In the genomic region with DNA sequence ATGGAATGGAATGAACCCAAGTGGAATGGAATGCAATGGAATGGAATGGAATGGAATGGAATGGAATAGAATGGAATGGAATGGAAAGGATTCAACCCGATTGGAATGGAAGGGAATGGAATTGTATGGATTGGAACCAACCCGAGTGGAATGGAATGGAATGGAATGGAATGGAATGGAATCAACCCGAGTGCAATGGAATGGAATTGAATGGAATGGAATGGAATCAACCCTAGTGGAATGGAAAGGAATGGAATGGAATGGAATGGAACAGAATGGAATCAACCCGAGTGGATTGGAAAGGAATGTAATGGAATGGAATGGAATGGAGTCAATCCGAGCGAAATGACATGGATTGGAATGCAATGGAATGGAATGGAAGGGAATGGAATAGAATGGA, we compare ENCODE assay signal across 7 cellular contexts.
DNase-seq lines count a peak whose midpoint lies in the region; ATAC-seq and TF ChIP-seq lines count a peak whose summit lies in the region.
"Not testable (repeated sequence)": the region's sequence is repeated elsewhere in the genome, so short reads cannot be mapped to it uniquely, and the experiment has no call there.

No MANE protein-coding gene starts in this region.

- ATAC-seq in GM18858 (IDR thresholded peaks at IDR 0.05; ENCODE audit: unreplicated experiment) (peak; percentile 28), GM21717 (IDR thresholded peaks at IDR 0.05; ENCODE audit: unreplicated experiment) (peak; percentile 37), HG03108 (IDR thresholded peaks at IDR 0.05; ENCODE audit: unreplicated experiment) (peak; percentile 28), RWPE2 (ENCODE audit: low read depth) (peak; percentile 44; the same call in 1 of the 3 replicates), heart left ventricle (peak; percentile 69 to 84 (median 82))

- TF ChIP-seq CTCF in RWPE2 (IDR thresholded peaks at IDR 0.05; ENCODE audit: poor library complexity, severe bottlenecking); heart left ventricle (IDR thresholded peaks at IDR 0.05): not testable (repeated sequence)

- H3K4me3 ChIP-seq in RWPE2 (ENCODE audit: severe bottlenecking); heart left ventricle: not testable (repeated sequence)

- H3K4me1 ChIP-seq in RWPE2 (ENCODE audit: insufficient read depth, poor library complexity, severe bottlenecking); heart left ventricle: not testable (repeated sequence)

- not testable (repeated sequence) for H3K27me3 ChIP-seq in RWPE2 (ENCODE audit: insufficient read depth, poor library complexity, severe bottlenecking); heart left ventricle

- H3K36me3 ChIP-seq in RWPE2 (ENCODE audit: low read depth); heart left ventricle: not testable (repeated sequence)

- intact Hi-C loops in heart left ventricle (cut with DNase I): not testable (repeated sequence)

- H3K9me3 ChIP-seq in RWPE2 (ENCODE audit: severe bottlenecking) (peaks cover 23% of the 10 kb centered on the region), heart left ventricle (peaks cover 0 to 61% (median 7%) of the 10 kb centered on the region in 12 donors)

- H3K27ac ChIP-seq in RWPE2 (ENCODE audit: poor library complexity, severe bottlenecking); heart left ventricle: not testable (repeated sequence)

- 59 to 69% (median 65%) methylated on average over 6 of the region's 6 CpGs for WGBS in heart left ventricle, 4 donors

- DNase-seq in RWPE2 (ENCODE audit: low spot score); heart left ventricle: not testable (repeated sequence)
- DNase-seq in cerebellar cortex (ENCODE audit: low spot score): peak; percentile 22
- peak; percentile 22 for DNase-seq in myocyte (ENCODE audit: low read depth)

- not testable (repeated sequence) for TF ChIP-seq POLR2A in heart left ventricle (IDR thresholded peaks at IDR 0.05)

Comparison
In these comparisons a context has a peak if more than half of its experiments do, and no peak if none do; other contexts are left out.
1. ATAC-seq: peak in every context shown above with its lines; median percentile 82 in heart left ventricle; 44 in RWPE2; 37 in GM21717; 28 in GM18858; 28 in HG03108.